Comparison of ENCODE assay signal across 7 cellular contexts in genomic region chr11:10742460-10743208, GRCh38. TPM values are rescaled to one million over a fixed set of nuclear protein-coding genes. Genes with fewer than 3 reads are reported as not detected.
DNase-seq lines count a peak whose midpoint lies in the region; ATAC-seq, FAIRE-seq and TF ChIP-seq lines count a peak whose summit lies in the region.

No MANE protein-coding gene starts in this region.

- DNase-seq in GM12891 (ENCODE audit: insufficient read length, low spot score) (no peak), MM.1S (no peak), adrenal gland (peak in 4 of 7 donors; percentile 30 to 66 (median 60)), GF-D8 (lab: John Stamatoyannopoulos, UW) (no peak), mesenteric fat pad (ENCODE audit: low spot score) (no peak), KBM-7 (no peak)
- DNase-seq in naive thymus-derived CD8-positive, alpha-beta T cell = peak in 3 of 10 donors; percentile 9 to 32 (median 19)

- intact Hi-C loops in adrenal gland (cut with DNase I) = no loop called here

- POLR2A ChIA-PET in naive thymus-derived CD8-positive, alpha-beta T cell (lab: Charles Lee) = interaction anchor here (0.6 kb wide), 1 partner anchor 14 kb away, joined by 10 read pairs; no protein-coding TSS in a partner anchor

- no peaks in the 10 kb centered on the region for H3K9me2 ChIP-seq in MM.1S (replicated peaks; ENCODE audit: insufficient read depth, low read length)

- H3K4me1 ChIP-seq in MM.1S (ENCODE audit: low read length) = peaks cover 21% of the 10 kb centered on the region
- H3K4me1 ChIP-seq in adrenal gland (replicated peaks in 1 of 2) = peaks cover 0 to 13% of the 10 kb centered on the region in 2 donors

- H3K36me3 ChIP-seq in MM.1S (replicated peaks; ENCODE audit: insufficient read depth, low read length) (no peaks in the 10 kb centered on the region), adrenal gland (replicated peaks in 1 of 2) (no peaks in the 10 kb centered on the region)

- H3K4me3 ChIP-seq in MM.1S (ENCODE audit: low read length) (no peak overlapping the region), adrenal gland (no peak overlapping the region)

- H3K4me3 Mint-ChIP-seq in naive thymus-derived CD8-positive, alpha-beta T cell = peak overlapping the region in 8 of 10 donors; percentile 12 to 65 (median 57)

- H3K4me2 ChIP-seq in MM.1S (ENCODE audit: low read depth, low read length) = peak overlapping the region; percentile 42; the same call in 1 of the 2 replicates

- no peak overlapping the region for H3K9ac ChIP-seq in MM.1S (ENCODE audit: low read length)

- H3K9me3 Mint-ChIP-seq in naive thymus-derived CD8-positive, alpha-beta T cell = no peaks in the 10 kb centered on the region

- H3K9me3 ChIP-seq in MM.1S (replicated peaks; ENCODE audit: insufficient read depth, low read length) = no peaks in the 10 kb centered on the region
- H3K9me3 ChIP-seq in adrenal gland (replicated peaks in 1 of 3) = no peaks in the 10 kb centered on the region

- no peaks in the 10 kb centered on the region for H3K36me3 Mint-ChIP-seq in naive thymus-derived CD8-positive, alpha-beta T cell

- H3K27ac Mint-ChIP-seq in naive thymus-derived CD8-positive, alpha-beta T cell = peak overlapping the region in 8 of 10 donors; percentile 13 to 84 (median 70)

- in situ Hi-C loops in KBM-7 (cut with MboI; ENCODE audit: low pct_unique_long_range_greater_than_20kb, low sequenced_read_pairs) = loop anchor here (25.0 kb wide), 1 partner anchor 105 kb away; no protein-coding TSS in a partner anchor

- H4K20me1 ChIP-seq in MM.1S (ENCODE audit: insufficient read depth, low read length) = no peaks in the 10 kb centered on the region

- peak; percentile 81 to 91 for ATAC-seq in naive thymus-derived CD8-positive, alpha-beta T cell

- WGBS in adrenal gland, 4 donors = 62 to 76% (median 70%) methylated on average over 9 of the region's 9 CpGs

- H3K79me2 ChIP-seq in MM.1S (ENCODE audit: low read length) = no peaks in the 10 kb centered on the region

- peaks cover 5% of the 10 kb centered on the region; the same call in 1 of the 2 replicates for H3F3A ChIP-seq in MM.1S (ENCODE audit: insufficient read depth, low read length)

- H3K27me3 ChIP-seq in MM.1S (replicated peaks; ENCODE audit: insufficient read depth, low read length) (no peaks in the 10 kb centered on the region), adrenal gland (no peaks in the 10 kb centered on the region)

- peak; percentile 45 for FAIRE-seq in GM12891 (lab: Jason Lieb, UNC)

- no peaks in the 10 kb centered on the region for H3K27me3 Mint-ChIP-seq in naive thymus-derived CD8-positive, alpha-beta T cell

- no peak overlapping the region for H3K27ac ChIP-seq in MM.1S (ENCODE audit: low read length)
- H3K27ac ChIP-seq in adrenal gland = peak overlapping the region in 2 of 5 donors; percentile 68 to 72

- no peak overlapping the region for H2AFZ ChIP-seq in MM.1S (ENCODE audit: low read length)

- TF ChIP-seq CTCF in MM.1S (IDR thresholded peaks at IDR 0.05; ENCODE audit: low read length) = no peak
- TF ChIP-seq CTCF in adrenal gland (IDR thresholded peaks at IDR 0.05) = no peak

- TF ChIP-seq POLR2A in GM12891 (IDR thresholded peaks at IDR 0.05; ENCODE audit: low read depth, low read length) (no peak), adrenal gland (IDR thresholded peaks at IDR 0.05) (no peak)

- peaks cover 14 to 31% (median 29%) of the 10 kb centered on the region in 4 donors for H3K4me1 Mint-ChIP-seq in naive thymus-derived CD8-positive, alpha-beta T cell

TF ChIP-seq in GM12891, 5 proteins besides CTCF, POLR2A, EP300 and RAD21:
- TF ChIP-seq POU2F2 (IDR thresholded peaks at IDR 0.05; ENCODE audit: low read depth, low read length) (no peak), POLR2AphosphoS5 (IDR thresholded peaks at IDR 0.05; ENCODE audit: low read depth, low read length) (no peak), TAF1 (IDR thresholded peaks at IDR 0.05; ENCODE audit: low read depth, low read length) (no peak)

RNA-seq across cellular contexts. Expression of gene CTR9, which starts 8.4 kb away (rescaled TPM):
- polyA plus RNA-seq in GM12891 (2012; ENCODE audit: low read depth, missing spikeins) = 23.8 TPM
- total RNA-seq in adrenal gland = 10 to 100 TPM; 25.3 to 49.5 (median 32.4) TPM
- 10 to 100 TPM; 13.8 to 58.4 (median 21.6) TPM for polyA plus RNA-seq in adrenal gland
- total RNA-seq in naive thymus-derived CD8-positive, alpha-beta T cell = 10 to 100 TPM; 58.2 to 66.4 TPM
- polyA plus RNA-seq in naive thymus-derived CD8-positive, alpha-beta T cell = 10 to 100 TPM; 53.2 to 66.8 (median 53.7) TPM
- 32.5 TPM for total RNA-seq in mesenteric fat pad

RNA-seq across cellular contexts. Expression of gene IRAG1, which starts 49.1 kb away (rescaled TPM):
- 0.01 TPM for polyA plus RNA-seq in GM12891 (2012; ENCODE audit: low read depth, missing spikeins)
- total RNA-seq in adrenal gland (10 to 100 TPM in 6 of 8 donors, 1 to 10 TPM in 2; 8.1 to 33.9 (median 16.9) TPM), mesenteric fat pad (24.8 TPM)
- polyA plus RNA-seq in adrenal gland = 10 to 100 TPM in 1 of 3 donors, 1 to 10 TPM in 2; 5.6 to 21.5 (median 7.1) TPM
- not detected for total RNA-seq in naive thymus-derived CD8-positive, alpha-beta T cell
- polyA plus RNA-seq in naive thymus-derived CD8-positive, alpha-beta T cell = not detected

Comparison
In these comparisons a context has a peak if more than half of its experiments do, and no peak if none do; other contexts are left out.
1. DNase-seq: peak in adrenal gland (4 of 7); none in GM12891 (single experiment), MM.1S (single experiment), GF-D8 (single experiment), mesenteric fat pad (single experiment) and KBM-7 (single experiment).
2. RNA of gene IRAG1, which starts 49.1 kb away (total RNA-seq): 24.8 TPM in mesenteric fat pad (single experiment) and 8.1 to 33.9 TPM in adrenal gland; not detected in naive thymus-derived CD8-positive, alpha-beta T cell; every median in the first group is over 4 times any median in the second.